In genomic region chr5:132342291-132343180, GRCh38 we compare ENCODE assay signal across 23 cellular contexts. TPM values are rescaled to one million over a fixed set of nuclear protein-coding genes. Genes with fewer than 3 reads are reported as not detected.
A peak's percentile ranks its signal among the peaks of the same experiment; 100 is the strongest.
DNase-seq lines count a peak whose midpoint lies in the region; FAIRE-seq and TF ChIP-seq lines count a peak whose summit lies in the region.
"Had no signal": no experiment of that assay in that cellular context is flagged by ENCODE, and none has a peak within 500 bp of the region (broad histone marks: within the 10 kb centered on the region; RNA-seq: fewer than 3 reads in every experiment).

No MANE protein-coding gene starts in this region.

- in situ Hi-C loops in brain microvascular endothelial cell (cut with HindIII; ENCODE audit: low pct_ligation_motif_present, low sequenced_read_pairs) = no loop called here
- in situ Hi-C loops in KBM-7 (cut with MboI; ENCODE audit: low pct_unique_long_range_greater_than_20kb, low sequenced_read_pairs) = no loop called here

- peaks cover 2% of the 10 kb centered on the region for H3K79me1 ChIP-seq in mesenchymal stem cell (replicated peaks; ENCODE audit: low read length, poor library complexity, severe bottlenecking)

- 87% methylated on average over 4 of the region's 5 CpGs for WGBS in mesenchymal stem cell

- no peak overlapping the region for H2BK12ac ChIP-seq in mesenchymal stem cell (ENCODE audit: low read length in 2 of 2)

- no peaks in the 10 kb centered on the region for H3K27me3 ChIP-seq in OCI-LY1 (ENCODE audit: insufficient read depth, low read length)
- no peaks in the 10 kb centered on the region for H3K27me3 ChIP-seq in brain microvascular endothelial cell (replicated peaks)
- H3K27me3 ChIP-seq in mesenchymal stem cell (ENCODE audit: control insufficient read depth in 1 of 2, insufficient read depth in 1 of 2, low read length in 2 of 2) = no peaks in the 10 kb centered on the region
- H3K27me3 ChIP-seq: neural progenitor cell, Peyer's patch had no signal

- no peak for DNase-seq in brain microvascular endothelial cell
- DNase-seq in mesenchymal stem cell = no peak
- DNase-seq in KBM-7 = no peak
- DNase-seq in RCC 7860 (ENCODE audit: low spot score) = no peak
- no peak for DNase-seq in iPS-NIHi7 (ENCODE audit: extremely low spot score)
- DNase-seq: activated CD4-positive, alpha-beta T cell treated with anti-CD3 and anti-CD28 coated beads, Interleukin-2, amount 50 U/mL, for 4 hours; activated CD8-positive, alpha-beta memory T cell treated with anti-CD3 and anti-CD28 coated beads, Interleukin-2, amount 50 U/mL, for 48 hours; activated effector memory CD4-positive, alpha-beta T cell treated with anti-CD3 and anti-CD28 coated beads, Interleukin-2, amount 50 U/mL, for 16 hours; AML-193; amniotic stem cell; caudate nucleus; CD8-positive, alpha-beta T cell; NCI-H1417 treated with DMSO at 0.1 percent for 48 hours; NCI-H510A; NK-92 treated with Interleukin-12 subunit alpha and Interleukin-12 subunit beta, amount 100 ng/mL, for 24 hours; Peyer's patch; SK-N-SH; stimulated activated CD4-positive, alpha-beta T cell treated with anti-CD3 and anti-CD28 coated beads, Interleukin-4, amount 100 ng/mL, for 24 hours; stimulated activated naive CD8-positive, alpha-beta T cell treated with anti-CD3 and anti-CD28 coated beads, Interleukin-15, Interleukin-2, amounts not matched to agents 100 U/mL and 50 U/mL, for 24 hours had no signal

- H3K9me3 ChIP-seq in HEK293 (ENCODE audit: control insufficient read depth, insufficient read depth, low read depth, low read length) (no peaks in the 10 kb centered on the region), OCI-LY1 (ENCODE audit: low read length) (no peaks in the 10 kb centered on the region), mesenchymal stem cell (ENCODE audit: control insufficient read depth, low read length) (no peaks in the 10 kb centered on the region)
- H3K9me3 ChIP-seq: Peyer's patch, SK-N-SH had no signal

- H3K14ac ChIP-seq in mesenchymal stem cell (ENCODE audit: low read length in 2 of 2) = no peak overlapping the region

- H3K4ac ChIP-seq in mesenchymal stem cell (ENCODE audit: low read depth in 1 of 2, low read length in 2 of 2) = no peak overlapping the region

- H3K9ac ChIP-seq in OCI-LY1 (ENCODE audit: low read length) = no peak overlapping the region
- H3K9ac ChIP-seq in mesenchymal stem cell (ENCODE audit: low read length) = no peak overlapping the region
- H3K9ac ChIP-seq: neural progenitor cell, SK-N-SH had no signal

- CTCF ChIA-PET in HEK293 (lab: Yijun Ruan, JAX) = no interaction called here

- H2BK15ac ChIP-seq in mesenchymal stem cell (ENCODE audit: low read depth, poor library complexity, severe bottlenecking) = no peak overlapping the region

- H2BK120ac ChIP-seq in mesenchymal stem cell (ENCODE audit: low read depth, low read length) = no peak overlapping the region

- no peak for TF ChIP-seq CTCF in HEK293 (tag by site-specific recombination; IDR thresholded peaks at IDR 0.05)
- peak; percentile 12; the same call in 1 of the 2 replicates for TF ChIP-seq CTCF in OCI-LY1 (IDR thresholded peaks at IDR 0.05; ENCODE audit: low read length)
- TF ChIP-seq CTCF in brain microvascular endothelial cell (IDR thresholded peaks at IDR 0.05; ENCODE audit: low read depth, low read length, missing control alignments) = peak; percentile 18

- no peak for FAIRE-seq in RCC 7860 (lab: Jason Lieb, UNC)
- FAIRE-seq: GM19239 had no signal

- no peak overlapping the region for H2BK5ac ChIP-seq in mesenchymal stem cell (ENCODE audit: low read depth, low read length, poor library complexity, severe bottlenecking)

- H3K27ac ChIP-seq in HEK293 (ENCODE audit: extremely low read depth, low read depth, low read length) (no peak overlapping the region), OCI-LY1 (ENCODE audit: low read depth, low read length, poor library complexity, severe bottlenecking) (no peak overlapping the region), brain microvascular endothelial cell (no peak overlapping the region), mesenchymal stem cell (ENCODE audit: low read length, poor library complexity, severe bottlenecking) (no peak overlapping the region)
- H3K27ac ChIP-seq: neural progenitor cell, Peyer's patch had no signal

- H3K4me3 ChIP-seq in HEK293 (ENCODE audit: low read depth, low read length) (no peak overlapping the region), OCI-LY1 (ENCODE audit: low read depth, low read length, poor library complexity, severe bottlenecking) (no peak overlapping the region), brain microvascular endothelial cell (ENCODE audit: low read depth, low read length) (no peak overlapping the region), mesenchymal stem cell (ENCODE audit: insufficient read depth in 1 of 2, low read depth in 1 of 2, low read length in 2 of 2) (no peak overlapping the region)
- H3K4me3 ChIP-seq: neural progenitor cell, Peyer's patch had no signal

- H4K91ac ChIP-seq in mesenchymal stem cell (ENCODE audit: low read length) = no peak overlapping the region

- H3K23ac ChIP-seq in mesenchymal stem cell (ENCODE audit: low read length in 2 of 2) = no peak overlapping the region

- POLR2A ChIA-PET in HEK293 (lab: Yijun Ruan, JAX) = no interaction called here

- no peak overlapping the region for H3K18ac ChIP-seq in mesenchymal stem cell (ENCODE audit: low read depth in 1 of 2, low read length in 2 of 2)

- H2AK5ac ChIP-seq in mesenchymal stem cell (ENCODE audit: low read length, severe bottlenecking) = no peak overlapping the region

- no peak overlapping the region for H2AFZ ChIP-seq in OCI-LY1 (ENCODE audit: low read length)
- H2AFZ ChIP-seq in mesenchymal stem cell (ENCODE audit: low read depth, low read length) = no peak overlapping the region
- H2AFZ ChIP-seq: neural progenitor cell had no signal

- no peaks in the 10 kb centered on the region for H3F3A ChIP-seq in OCI-LY1 (ENCODE audit: insufficient read depth, low read length)

- no peak overlapping the region for H3K4me2 ChIP-seq in OCI-LY1 (ENCODE audit: low read length)
- H3K4me2 ChIP-seq in mesenchymal stem cell (ENCODE audit: low read length, poor library complexity, severe bottlenecking) = peak overlapping the region; percentile 19
- H3K4me2 ChIP-seq: neural progenitor cell, SK-N-SH had no signal

- H4K8ac ChIP-seq in mesenchymal stem cell (ENCODE audit: low read length) = no peak overlapping the region

- H3K79me2 ChIP-seq in OCI-LY1 (ENCODE audit: insufficient read depth, low read length) = no peaks in the 10 kb centered on the region

- H3K4me1 ChIP-seq in HEK293 (ENCODE audit: control insufficient read depth, insufficient read depth, low read length) (peaks cover 8% of the 10 kb centered on the region; the same call in 1 of the 2 replicates), OCI-LY1 (ENCODE audit: insufficient read depth, low read length, severe bottlenecking) (no peaks in the 10 kb centered on the region), mesenchymal stem cell (ENCODE audit: control insufficient read depth, insufficient read depth, low read depth, low read length) (peaks cover 2% of the 10 kb centered on the region)
- H3K4me1 ChIP-seq: neural progenitor cell, Peyer's patch had no signal

- peaks cover 0 to 4% of the 10 kb centered on the region in 2 experiments; a peak in 1 of 3 replicates for H3K36me3 ChIP-seq in HEK293 (ENCODE audit: control insufficient read depth in 2 of 2, insufficient read depth in 1 of 2, low read length in 2 of 2)
- no peaks in the 10 kb centered on the region for H3K36me3 ChIP-seq in OCI-LY1 (ENCODE audit: insufficient read depth, low read length)
- no peaks in the 10 kb centered on the region for H3K36me3 ChIP-seq in brain microvascular endothelial cell (replicated peaks)
- H3K36me3 ChIP-seq in mesenchymal stem cell (ENCODE audit: control insufficient read depth in 1 of 2, insufficient read depth in 2 of 2, low read depth in 1 of 2, low read length in 2 of 2) = peaks cover 0 to 39% of the 10 kb centered on the region in 2 experiments
- H3K36me3 ChIP-seq: neural progenitor cell had no signal

- H4K20me1 ChIP-seq in OCI-LY1 (ENCODE audit: insufficient read depth, low read length) = no peaks in the 10 kb centered on the region

- no peaks in the 10 kb centered on the region for H3K9me2 ChIP-seq in OCI-LY1 (ENCODE audit: low read depth, low read length)
- H3K9me2 ChIP-seq: SK-N-SH had no signal

TF ChIP-seq in HEK293, 187 proteins besides CTCF, POLR2A, EP300 and RAD21:
- TF ChIP-seq ZNF677 (tag by site-specific recombination; IDR thresholded peaks at IDR 0.05) = peak; percentile 60; the same call in 1 of the 2 replicates
- no peak for TF ChIP-seq ZNF623 (tag by site-specific recombination; IDR thresholded peaks at IDR 0.05)

RNA-seq across cellular contexts. Expression of gene SLC22A5, which starts 27.0 kb away (rescaled TPM):
- polyA plus RNA-seq in mesenchymal stem cell (2013, experiment 1 of 2) = 1.7 TPM
- 1.7 TPM for polyA plus RNA-seq in mesenchymal stem cell (2013, experiment 2 of 2)

RNA-seq across cellular contexts. Expression of gene SLC22A4, which starts 48.3 kb away (rescaled TPM):
- 1.8 TPM for polyA plus RNA-seq in mesenchymal stem cell (2013, experiment 1 of 2)
- 1.9 TPM for polyA plus RNA-seq in mesenchymal stem cell (2013, experiment 2 of 2)
